ENCODE assay signal across 8 cellular contexts in genomic region chr14:29016050-29016900, GRCh38.
DNase-seq lines count a peak whose midpoint lies in the region; ATAC-seq, FAIRE-seq and TF ChIP-seq lines count a peak whose summit lies in the region.

No MANE protein-coding gene starts in this region.

- H3K9me3 Mint-ChIP-seq in neural crest cell, result peaks cover 22% of the 10 kb centered on the region
- H3K9me3 Mint-ChIP-seq in CD8-positive, alpha-beta T cell, result peaks cover 7% of the 10 kb centered on the region

- H3K9me3 ChIP-seq in CD8-positive, alpha-beta T cell (ENCODE audit: low read length), result no peaks in the 10 kb centered on the region

- H3K4me1 ChIP-seq in CD8-positive, alpha-beta T cell (ENCODE audit: insufficient read depth, low read length), result no peaks in the 10 kb centered on the region

- H3K36me3 Mint-ChIP-seq in neural crest cell (ENCODE audit: low read depth), result no peaks in the 10 kb centered on the region
- no peaks in the 10 kb centered on the region for H3K36me3 Mint-ChIP-seq in CD8-positive, alpha-beta T cell

- intact Hi-C loops in CD8-positive, alpha-beta T cell (cut with DNase I, micrococcal nuclease), result no loop called here

- no peak overlapping the region for H3K4me3 ChIP-seq in BJ (ENCODE audit: low read depth, low read length)
- no peak overlapping the region for H3K4me3 ChIP-seq in CD8-positive, alpha-beta T cell (ENCODE audit: low read depth, low read length)

- no peaks in the 10 kb centered on the region for H3K27me3 ChIP-seq in BJ (ENCODE audit: control insufficient read depth, insufficient read depth, low read length)
- H3K27me3 ChIP-seq in CD8-positive, alpha-beta T cell (ENCODE audit: insufficient read depth, low read length), result no peaks in the 10 kb centered on the region

- DNase-seq in BJ (ENCODE audit: low read depth), result no peak
- peak; percentile 1 for DNase-seq in GM19239 (ENCODE audit: insufficient read length, low spot score)
- peak; percentile 60 to 89 for DNase-seq in NCI-H524 (lab: John Stamatoyannopoulos, UW)
- peak; percentile 4 to 65 for DNase-seq in dermis microvascular lymphatic vessel endothelial cell (ENCODE audit: low read depth in 2 of 2)
- DNase-seq in neural crest cell (ENCODE audit: low read depth, low spot score), result peak; percentile 31
- DNase-seq in CD8-positive, alpha-beta T cell, result no peak
- no peak for DNase-seq in DMS153 (lab: John Stamatoyannopoulos, UW)

- no peak for FAIRE-seq in GM19239 (lab: Jason Lieb, UNC)

- POLR2A ChIA-PET in BJ (lab: Charles Lee), result no interaction called here
- POLR2A ChIA-PET in CD8-positive, alpha-beta T cell (lab: Charles Lee), result no interaction called here

- no peak for ATAC-seq in CD8-positive, alpha-beta T cell
- ATAC-seq in GM21825 (IDR thresholded peaks at IDR 0.05; ENCODE audit: unreplicated experiment), result no peak

- no peak overlapping the region for H3K4me3 Mint-ChIP-seq in neural crest cell
- no peak overlapping the region for H3K4me3 Mint-ChIP-seq in CD8-positive, alpha-beta T cell

- no peak overlapping the region for H3K27ac Mint-ChIP-seq in neural crest cell (ENCODE audit: unreplicated experiment)
- H3K27ac Mint-ChIP-seq in CD8-positive, alpha-beta T cell, result no peak overlapping the region

- no peaks in the 10 kb centered on the region for H3K4me1 Mint-ChIP-seq in neural crest cell
- no peaks in the 10 kb centered on the region for H3K4me1 Mint-ChIP-seq in CD8-positive, alpha-beta T cell (ENCODE audit: low read depth)

- CTCF ChIA-PET in BJ (lab: Yijun Ruan, JAX), result interaction anchor here (0.7 to 3.4 kb wide), 9 partner anchors 12 to 268 kb away, joined by 3 to 38 read pairs (median 4); no protein-coding TSS in a partner anchor
- CTCF ChIA-PET in CD8-positive, alpha-beta T cell (lab: Charles Lee), result no interaction called here

- TF ChIP-seq CTCF in BJ (IDR thresholded peaks at IDR 0.05; ENCODE audit: insufficient read depth, low read depth, low read length), result peak; percentile 95
- TF ChIP-seq CTCF in neural crest cell (conservative IDR thresholded peaks at IDR 0.05), result peak; percentile 73
- TF ChIP-seq CTCF in CD8-positive, alpha-beta T cell (IDR thresholded peaks at IDR 0.05), result no peak

- H3K27ac ChIP-seq in CD8-positive, alpha-beta T cell (ENCODE audit: low read depth, low read length), result no peak overlapping the region

- H3K36me3 ChIP-seq in BJ (ENCODE audit: control insufficient read depth, insufficient read depth, low read length), result no peaks in the 10 kb centered on the region
- no peaks in the 10 kb centered on the region for H3K36me3 ChIP-seq in CD8-positive, alpha-beta T cell (ENCODE audit: insufficient read depth, low read length)

- H3K27me3 Mint-ChIP-seq in neural crest cell (ENCODE audit: low read depth), result peaks cover 5% of the 10 kb centered on the region
- H3K27me3 Mint-ChIP-seq in CD8-positive, alpha-beta T cell (ENCODE audit: low read depth), result no peaks in the 10 kb centered on the region

Comparison
In these comparisons a context has a peak if more than half of its experiments do, and no peak if none do; other contexts are left out.
1. DNase-seq: peak in GM19239 (single experiment), NCI-H524 (2 of 2), dermis microvascular lymphatic vessel endothelial cell (2 of 2) and neural crest cell (single experiment); none in BJ (single experiment), CD8-positive, alpha-beta T cell (0 of 7) and DMS153 (single experiment).